ENCODE assay signal across 8 cellular contexts in genomic region chr14:58199726-58200479, GRCh38. TPM values are rescaled to one million over a fixed set of nuclear protein-coding genes. Genes with fewer than 3 reads are reported as not detected.
A peak's percentile ranks its signal among the peaks of the same experiment; 100 is the strongest.
DNase-seq lines count a peak whose midpoint lies in the region; ATAC-seq and TF ChIP-seq lines count a peak whose summit lies in the region.

ACTR10 (plus strand) TSS chr14:58200149; CDS start chr14:58200218, 69 bp downstream.

- no peaks in the 10 kb centered on the region for H3K27me3 ChIP-seq in left ventricle myocardium inferior (ENCODE audit: low read depth)
- H3K27me3 ChIP-seq in upper lobe of right lung = no peaks in the 10 kb centered on the region

- H3K9me3 ChIP-seq in T-helper 17 cell (ENCODE audit: control insufficient read depth, low read length, poor library complexity, severe bottlenecking) = no peaks in the 10 kb centered on the region
- H3K9me3 ChIP-seq in left ventricle myocardium inferior (replicated peaks) = no peaks in the 10 kb centered on the region
- H3K9me3 ChIP-seq in upper lobe of right lung = no peaks in the 10 kb centered on the region

- H3K27ac Mint-ChIP-seq in T-helper 17 cell (peak within 1 kb of the TSS; percentile 98), progenitor cell of endocrine pancreas (peak within 1 kb of the TSS; percentile 98)

- no peaks in the 10 kb centered on the region for H3K9me3 Mint-ChIP-seq in progenitor cell of endocrine pancreas (ENCODE audit: low read depth)

- peaks cover 21% of the 10 kb centered on the region for H3K4me1 Mint-ChIP-seq in T-helper 17 cell
- H3K4me1 Mint-ChIP-seq in progenitor cell of endocrine pancreas (ENCODE audit: low read depth) = peaks cover 13% of the 10 kb centered on the region

- peak; percentile 87 for ATAC-seq in GM18499 (IDR thresholded peaks at IDR 0.05; ENCODE audit: insufficient read depth, unreplicated experiment)
- peak; percentile 94 for ATAC-seq in HG02885 (IDR thresholded peaks at IDR 0.05; ENCODE audit: poor library complexity, unreplicated experiment)
- ATAC-seq in T-helper 17 cell = peak; percentile 90
- ATAC-seq in upper lobe of right lung = peak; percentile 99

- no peaks in the 10 kb centered on the region for H3K27me3 Mint-ChIP-seq in T-helper 17 cell
- H3K27me3 Mint-ChIP-seq in progenitor cell of endocrine pancreas = peaks cover 9% of the 10 kb centered on the region

- peak within 1 kb of the TSS; percentile 96 for H3K27ac ChIP-seq in left ventricle myocardium inferior (replicated peaks)
- peak within 1 kb of the TSS; percentile 93 for H3K27ac ChIP-seq in upper lobe of right lung

- H3K4me3 Mint-ChIP-seq in T-helper 17 cell = peak within 1 kb of the TSS; percentile 96
- peak within 1 kb of the TSS; percentile 97 for H3K4me3 Mint-ChIP-seq in progenitor cell of endocrine pancreas (ENCODE audit: low read depth)

- H3K36me3 Mint-ChIP-seq in T-helper 17 cell (ENCODE audit: low read depth) (peaks cover 2% of the 10 kb centered on the region), progenitor cell of endocrine pancreas (ENCODE audit: insufficient read depth) (peaks cover 5% of the 10 kb centered on the region)

- H3K4me1 ChIP-seq in left ventricle myocardium inferior = peaks cover 28% of the 10 kb centered on the region
- peaks cover 11% of the 10 kb centered on the region for H3K4me1 ChIP-seq in upper lobe of right lung

- intact Hi-C loops in left ventricle myocardium inferior (cut with micrococcal nuclease) = loop anchor here (10.0 kb wide), 1 partner anchor 125 kb away; no protein-coding TSS in a partner anchor
- intact Hi-C loops in upper lobe of right lung (cut with DNase I) = no loop called here

- no peak for TF ChIP-seq CTCF in left ventricle myocardium inferior (IDR thresholded peaks at IDR 0.05; ENCODE audit: borderline replicate concordance)
- no peak for TF ChIP-seq CTCF in progenitor cell of endocrine pancreas (IDR thresholded peaks at IDR 0.05; ENCODE audit: unreplicated experiment)
- TF ChIP-seq CTCF in upper lobe of right lung (IDR thresholded peaks at IDR 0.05) = peak; percentile 5

- H3K4me3 ChIP-seq in left ventricle myocardium inferior = peak within 1 kb of the TSS; percentile 94
- peak within 1 kb of the TSS; percentile 88 for H3K4me3 ChIP-seq in upper lobe of right lung

- DNase-seq in NCI-H1694 (lab: John Stamatoyannopoulos, UW) (peak; percentile 69), T-helper 17 cell (peak; percentile 75 to 86 (median 76)), amygdala (lab: John Stamatoyannopoulos, UW) (peak in 55 of 56 donors; percentile 19 to 94 (median 70)), left ventricle myocardium inferior (peak; percentile 88), progenitor cell of endocrine pancreas (ENCODE audit: low spot score, unreplicated experiment) (peak; percentile 77), upper lobe of right lung (peak; percentile 97)

- H3K36me3 ChIP-seq in left ventricle myocardium inferior (peaks cover 22% of the 10 kb centered on the region), upper lobe of right lung (peaks cover 8% of the 10 kb centered on the region)

RNA-seq across cellular contexts. Expression of gene ACTR10, which starts in this region (rescaled TPM):
- 10 to 100 TPM; 35.5 to 38.0 TPM for total RNA-seq in T-helper 17 cell
- 71.8 TPM for total RNA-seq in left ventricle myocardium inferior
- total RNA-seq in progenitor cell of endocrine pancreas = 57.5 and 64.1 TPM in 2 replicates
- total RNA-seq in upper lobe of right lung = 61.7 TPM

Comparison
In these comparisons a context has a peak if more than half of its experiments do, and no peak if none do; other contexts are left out.
1. Peak in every context shown above with its lines: DNase-seq, ATAC-seq, H3K4me3 ChIP-seq and H3K27ac ChIP-seq.